In genomic region chr1:112674440-112674985, GRCh38 we compare ENCODE assay signal across 1 cellular context.
A peak's percentile ranks its signal among the peaks of the same experiment; 100 is the strongest.
TF ChIP-seq lines count a peak whose summit lies in the region.

Gene MOV10 (plus strand): TSS chr1:112674659. CDS start chr1:112674913, 254 bp downstream.

TF ChIP-seq in WTC11, 78 proteins besides CTCF, POLR2A, EP300 and RAD21 (continued from another document):
- TF ChIP-seq MYBL2 (CRISPR knock-in tag; IDR thresholded peaks at IDR 0.05) (peak; percentile 24; the same call in 1 of the 2 replicates), TEAD1 (CRISPR knock-in tag; IDR thresholded peaks at IDR 0.05) (0 out of 2 replicates have a peak, but pooled peaks have one; percentile 25), ZNF671 (CRISPR knock-in tag; IDR thresholded peaks at IDR 0.05) (no peak; the same call in 1 of the 2 replicates), ATF2 (CRISPR knock-in tag; IDR thresholded peaks at IDR 0.05; ENCODE audit: borderline replicate concordance, low read depth) (no peak), NFYB (CRISPR knock-in tag; conservative IDR thresholded peaks at IDR 0.05; ENCODE audit: low read depth) (no peak)
